10 cellular contexts compared by ENCODE assay signal in the genomic region with DNA sequence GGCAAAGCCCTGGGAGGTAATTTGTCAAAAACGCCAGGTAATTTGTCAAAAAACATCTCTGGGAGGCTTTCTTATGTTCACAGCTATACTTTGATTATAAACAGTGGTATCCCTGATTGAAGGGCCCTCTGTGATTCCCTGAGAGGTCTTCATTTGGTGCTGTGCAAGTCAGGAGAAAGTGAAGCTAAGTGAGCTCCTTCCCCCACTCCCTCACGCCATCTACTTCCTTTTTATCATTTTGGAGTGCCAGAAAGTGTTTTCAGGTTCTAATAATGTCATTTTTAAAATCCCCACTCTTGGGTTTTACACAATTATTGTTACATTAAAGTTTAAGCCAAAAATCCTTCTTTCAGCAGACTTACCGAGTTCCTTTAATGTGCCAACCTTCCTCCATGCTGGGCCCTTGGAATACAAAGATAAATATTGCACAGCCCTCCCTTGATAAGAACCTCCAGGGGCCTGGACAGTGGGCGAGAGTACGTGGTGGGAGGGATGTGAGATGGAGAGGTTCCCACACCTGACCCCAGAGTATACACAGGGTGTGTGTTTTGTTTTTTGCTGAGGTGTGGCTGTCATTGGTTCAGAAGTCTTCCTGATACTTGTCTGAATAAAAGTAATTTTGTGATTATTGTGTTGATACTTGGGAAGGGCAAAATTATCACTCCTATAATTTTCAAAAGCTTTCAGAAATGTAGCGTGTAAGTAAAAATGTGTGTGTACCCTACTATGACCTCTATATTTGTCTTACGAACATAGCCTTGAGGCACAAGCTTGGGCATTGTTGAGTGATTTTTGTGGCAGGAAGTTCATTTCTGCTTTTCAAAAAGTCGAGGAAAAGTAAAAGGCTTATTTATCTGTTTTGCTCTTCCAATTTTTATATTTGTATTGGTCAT. TPM values are rescaled to one million over a fixed set of nuclear protein-coding genes. Genes with fewer than 3 reads are reported as not detected.
A peak's percentile ranks its signal among the peaks of the same experiment; 100 is the strongest.
DNase-seq lines count a peak whose midpoint lies in the region; ATAC-seq and TF ChIP-seq lines count a peak whose summit lies in the region.
"Had no signal": no experiment of that assay in that cellular context is flagged by ENCODE, and none has a peak within 500 bp of the region (broad histone marks: within the 10 kb centered on the region; RNA-seq: fewer than 3 reads in every experiment).

No MANE protein-coding gene starts in this region.

- ATAC-seq in GM18870 (IDR thresholded peaks at IDR 0.05; ENCODE audit: unreplicated experiment), result peak; percentile 15

- WGBS in thyroid gland, 2 donors, result 62 to 78% methylated on average over 8 of the region's 8 CpGs

- intact Hi-C loops in thyroid gland (cut with DNase I), result no loop called here

- H3K27me3 ChIP-seq in endocrine pancreas (ENCODE audit: control insufficient read depth, insufficient read depth, low read length) (no peaks in the 10 kb centered on the region), thyroid gland (no peaks in the 10 kb centered on the region)
- H3K27me3 ChIP-seq: Peyer's patch had no signal

- TF ChIP-seq CTCF in thyroid gland (IDR thresholded peaks at IDR 0.05), result no peak

- H3K4me3 ChIP-seq in endocrine pancreas (ENCODE audit: control insufficient read depth, insufficient read depth, low read length), result peak overlapping the region; percentile 67
- no peak overlapping the region for H3K4me3 ChIP-seq in thyroid gland (replicated peaks in 1 of 3)
- H3K4me3 ChIP-seq: Peyer's patch had no signal

- H3K9me3 ChIP-seq in KOPT-K1 (ENCODE audit: insufficient read depth, low read length, poor library complexity, severe bottlenecking), result no peaks in the 10 kb centered on the region
- H3K9me3 ChIP-seq in endocrine pancreas (ENCODE audit: control insufficient read depth, low read length), result no peaks in the 10 kb centered on the region
- no peaks in the 10 kb centered on the region for H3K9me3 ChIP-seq in thyroid gland
- H3K9me3 ChIP-seq: Peyer's patch had no signal

- H3K4me1 ChIP-seq in endocrine pancreas (ENCODE audit: control insufficient read depth, insufficient read depth, low read length) (peaks cover 26% of the 10 kb centered on the region), thyroid gland (peaks cover 22 to 31% of the 10 kb centered on the region in 2 donors)

- H3K36me3 ChIP-seq in KOPT-K1 (ENCODE audit: insufficient read depth, low read length), result 0 out of 2 replicates have a peak, but pooled peaks cover 3% of the 10 kb centered on the region
- H3K36me3 ChIP-seq in endocrine pancreas (ENCODE audit: control insufficient read depth, insufficient read depth, low read length), result no peaks in the 10 kb centered on the region
- H3K36me3 ChIP-seq in thyroid gland, result no peaks in the 10 kb centered on the region
- H3K36me3 ChIP-seq: Peyer's patch had no signal

- TF ChIP-seq POLR2A in thyroid gland (IDR thresholded peaks at IDR 0.05), result no peak

- H3K27ac ChIP-seq in KOPT-K1 (ENCODE audit: low read depth, low read length, poor library complexity, severe bottlenecking) (peak overlapping the region; percentile 50), thyroid gland (peak overlapping the region in 1 of 3 donors; percentile 36)
- H3K27ac ChIP-seq: epithelial cell of prostate had no signal

- peak; percentile 13 to 18 for DNase-seq in AML-193 (lab: John Stamatoyannopoulos, UW)
- no peak for DNase-seq in thyroid gland
- DNase-seq in COLO668 (lab: John Stamatoyannopoulos, UW; ENCODE audit: unreplicated experiment), result no peak
- DNase-seq in SIG-M5 treated with dmso at 0.1 percent for 504 hours (lab: John Stamatoyannopoulos, UW; ENCODE audit: unreplicated experiment), result no peak
- DNase-seq in NCI-H2029 (lab: John Stamatoyannopoulos, UW), result no peak

- H3K9ac ChIP-seq in endocrine pancreas (ENCODE audit: control insufficient read depth, insufficient read depth, low read length), result peak overlapping the region; percentile 30

RNA-seq across cellular contexts. Expression of a gene that starts 8.1 kb away (rescaled TPM):
- total RNA-seq in thyroid gland, result 10 to 100 TPM; 22.6 to 38.1 (median 28.8) TPM

Comparison
In these comparisons a context has a peak if more than half of its experiments do, and no peak if none do; other contexts are left out.
1. DNase-seq: peak in AML-193 (2 of 2); none in thyroid gland (0 of 2), COLO668 (single experiment), SIG-M5 treated with dmso at 0.1 percent for 504 hours (single experiment) and NCI-H2029 (single experiment).